8 cellular contexts compared by ENCODE assay signal in genomic region chr1:148048423-148049112, GRCh38.
DNase-seq lines count a peak whose midpoint lies in the region; ATAC-seq and TF ChIP-seq lines count a peak whose summit lies in the region.
"Not testable (repeated sequence)": the region's sequence is repeated elsewhere in the genome, so short reads cannot be mapped to it uniquely, and the experiment has no call there.

No MANE protein-coding gene starts in this region.

- peak overlapping the region; percentile 88 for H2AFZ ChIP-seq in smooth muscle cell (ENCODE audit: low read depth)

- peak; percentile 64 for DNase-seq in activated CD4-positive, alpha-beta T cell treated with anti-CD3 and anti-CD28 coated beads for 48 hours
- DNase-seq in activated naive CD4-positive, alpha-beta T cell treated with anti-CD3 and anti-CD28 coated beads, Interleukin-2, amount 50 U/mL, for 72 hours (ENCODE audit: low spot score in 2 of 2); left ventricle myocardium inferior; smooth muscle cell (lab: John Stamatoyannopoulos, UW; ENCODE audit: unreplicated experiment); vagina (ENCODE audit: extremely low spot score in 2 of 2): not testable (repeated sequence)
- peak; percentile 58 for DNase-seq in ecto neural progenitor cell (ENCODE audit: low spot score)

- not testable (repeated sequence) for H3K9me3 Mint-ChIP-seq in activated naive CD4-positive, alpha-beta T cell treated with anti-CD3 and anti-CD28 coated beads, Interleukin-2, amount 50 U/mL, for 72 hours

- TF ChIP-seq POLR2A in vagina (IDR thresholded peaks at IDR 0.05), result not testable (repeated sequence)

- TF ChIP-seq CTCF in HEK293 (tag by site-specific recombination; IDR thresholded peaks at IDR 0.05); left ventricle myocardium inferior (IDR thresholded peaks at IDR 0.05; ENCODE audit: borderline replicate concordance); smooth muscle cell (IDR thresholded peaks at IDR 0.05; ENCODE audit: borderline replicate concordance, insufficient read depth, poor library complexity, severe bottlenecking); vagina (IDR thresholded peaks at IDR 0.05): not testable (repeated sequence)

- peak; percentile 53 to 60 for ATAC-seq in activated naive CD4-positive, alpha-beta T cell treated with anti-CD3 and anti-CD28 coated beads, Interleukin-2, amount 50 U/mL, for 72 hours

- peaks cover 14% of the 10 kb centered on the region for H3K27me3 ChIP-seq in left ventricle myocardium inferior (ENCODE audit: low read depth)
- not testable (repeated sequence) for H3K27me3 ChIP-seq in smooth muscle cell (ENCODE audit: low read depth); vagina

- intact Hi-C loops in left ventricle myocardium inferior (cut with micrococcal nuclease); vagina (cut with DNase I): not testable (repeated sequence)

- H3K9me3 ChIP-seq in HEK293 (ENCODE audit: control insufficient read depth, insufficient read depth, low read depth, low read length); left ventricle myocardium inferior (replicated peaks); mesodermal cell (ENCODE audit: control insufficient read depth, low read length); smooth muscle cell (replicated peaks; ENCODE audit: low read depth); vagina: not testable (repeated sequence)

- H3K36me3 Mint-ChIP-seq in activated naive CD4-positive, alpha-beta T cell treated with anti-CD3 and anti-CD28 coated beads, Interleukin-2, amount 50 U/mL, for 72 hours, result not testable (repeated sequence)

- not testable (repeated sequence) for H3K9ac ChIP-seq in smooth muscle cell (ENCODE audit: low read depth)

- CTCF ChIA-PET in HEK293 (lab: Yijun Ruan, JAX), result not testable (repeated sequence)

- POLR2A ChIA-PET in HEK293 (lab: Yijun Ruan, JAX), result not testable (repeated sequence)

- not testable (repeated sequence) for H3F3A ChIP-seq in smooth muscle cell (ENCODE audit: low read depth)

- H3K27ac Mint-ChIP-seq in activated naive CD4-positive, alpha-beta T cell treated with anti-CD3 and anti-CD28 coated beads, Interleukin-2, amount 50 U/mL, for 72 hours, result peak overlapping the region; percentile 81 to 88

- H4K20me1 ChIP-seq in smooth muscle cell (ENCODE audit: low read depth), result not testable (repeated sequence)

- H3K4me2 ChIP-seq in smooth muscle cell, result peak overlapping the region; percentile 85

- 14 to 32% methylated on average over 4 to 6 of the region's 51 CpGs for WGBS in mesodermal cell (ENCODE audit: insufficient coverage in 2 of 2), 2 experiments
- 10% methylated on average over 36 of the region's 51 CpGs for WGBS in smooth muscle cell (ENCODE audit: low lambda C conversion rate)

- H3K79me2 ChIP-seq in smooth muscle cell (ENCODE audit: low read depth), result not testable (repeated sequence)

- H3K4me3 ChIP-seq in HEK293 (ENCODE audit: low read depth, low read length) (peak overlapping the region; percentile 31), left ventricle myocardium inferior (peak overlapping the region; percentile 53), mesodermal cell (ENCODE audit: extremely low read depth, insufficient read depth, low read length, poor library complexity, severe bottlenecking) (peak overlapping the region; percentile 31), smooth muscle cell (peak overlapping the region; percentile 58), vagina (peak overlapping the region; percentile 34 to 38)

- H3K36me3 ChIP-seq in HEK293 (ENCODE audit: control insufficient read depth in 2 of 2, insufficient read depth in 1 of 2, low read length in 2 of 2); left ventricle myocardium inferior; mesodermal cell (ENCODE audit: control insufficient read depth, insufficient read depth, low read length); smooth muscle cell (ENCODE audit: low read depth); vagina: not testable (repeated sequence)

- not testable (repeated sequence) for H3K27ac ChIP-seq in HEK293 (ENCODE audit: extremely low read depth, low read depth, low read length); left ventricle myocardium inferior (replicated peaks); mesodermal cell (ENCODE audit: low read depth, low read length, severe bottlenecking); smooth muscle cell (ENCODE audit: low read depth); vagina

- H3K4me1 ChIP-seq in HEK293 (ENCODE audit: control insufficient read depth, insufficient read depth, low read length); left ventricle myocardium inferior; mesodermal cell (ENCODE audit: control insufficient read depth, insufficient read depth, low read length, poor library complexity, severe bottlenecking); smooth muscle cell (ENCODE audit: low read depth); vagina: not testable (repeated sequence)

TF ChIP-seq in HEK293, 187 proteins besides CTCF, POLR2A, EP300 and RAD21:
- TF ChIP-seq ZBTB26 (tag by site-specific recombination; optimal IDR thresholded peaks at IDR 0.05), result peak; percentile 17
